ENCODE assay signal across 24 cellular contexts in the genomic region with DNA sequence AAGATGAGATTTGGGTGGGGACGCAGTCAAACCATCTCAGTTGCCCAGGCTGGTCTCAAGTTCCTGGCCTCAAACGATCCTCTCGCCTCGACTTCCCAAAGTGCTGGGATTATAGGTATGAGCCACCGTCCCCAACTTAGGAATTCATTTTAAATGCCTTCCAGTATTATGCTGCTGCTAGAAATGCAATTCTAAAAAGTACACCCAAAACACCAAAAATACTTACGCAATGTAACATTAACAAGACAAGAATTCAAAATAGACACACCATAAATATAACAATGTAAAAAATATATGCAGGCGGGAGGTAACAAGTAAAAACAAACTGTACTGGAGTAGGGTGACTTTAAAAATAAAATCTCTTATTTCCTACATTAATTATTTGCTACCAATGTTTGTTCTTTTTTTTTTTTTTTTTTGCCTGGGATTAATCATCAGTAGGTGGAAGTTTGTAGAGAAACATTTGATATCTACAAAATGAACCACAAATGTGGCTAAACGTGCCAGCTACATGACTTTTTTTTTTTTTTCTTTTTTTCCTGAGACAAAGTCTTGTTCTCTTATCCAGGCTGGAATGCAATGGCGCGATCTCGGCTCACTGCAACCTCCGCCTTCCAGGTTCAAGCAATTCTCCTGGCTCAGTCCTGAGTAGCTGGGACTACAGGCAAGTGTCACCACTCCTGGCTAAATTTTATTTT.
"Had no signal": no experiment of that assay in that cellular context is flagged by ENCODE, and none has a peak within 500 bp of the region (broad histone marks: within the 10 kb centered on the region; RNA-seq: fewer than 3 reads in every experiment).

No MANE protein-coding gene starts in this region.

- H3K4me3 ChIP-seq: breast epithelium had no signal

- H3K4me1 ChIP-seq: breast epithelium had no signal

- DNase-seq: activated CD4-positive, alpha-beta T cell treated with anti-CD3 and anti-CD28 coated beads for 48 hours; activated CD4-positive, alpha-beta T cell treated with anti-CD3 and anti-CD28 coated beads, Interleukin-2, amount 50 U/mL, for 48 hours; activated CD4-positive, CD25-positive, alpha-beta regulatory T cell treated with anti-CD3 and anti-CD28 coated beads, Interleukin-2, amount 50 U/mL, for 72 hours; activated CD8-positive, alpha-beta memory T cell treated with anti-CD3 and anti-CD28 coated beads, Interleukin-2, amount 10 ng/mL, durations not matched to agents 7 days and 5 days; activated effector memory CD4-positive, alpha-beta T cell treated with anti-CD3 and anti-CD28 coated beads, Interleukin-2, amount 50 U/mL, for 16 hours; activated naive CD4-positive, alpha-beta T cell treated with anti-CD3 and anti-CD28 coated beads for 36 hours; activated naive CD8-positive, alpha-beta T cell treated with anti-CD3 and anti-CD28 coated beads for 36 hours; activated T-cell treated with anti-CD3 and anti-CD28 coated beads, Interleukin-2, amount 50 U/mL, for 24 hours; anterior cingulate cortex; central memory CD4-positive, alpha-beta T cell; MM.1S; NCI-H1105; NCI-H1436; NCI-H187; NCI-H2081; NCI-H524; PC-3; SHP77 treated with DMSO at 0.1 percent for 48 hours; T-helper 17 cell; T-helper 9 cell had no signal

- H3K36me3 Mint-ChIP-seq: WTC11 had no signal

- H3K9ac ChIP-seq: KMS-11 had no signal

- H3K4me2 ChIP-seq: KMS-11 had no signal

- H3K9me3 Mint-ChIP-seq: activated naive CD4-positive, alpha-beta T cell treated with anti-CD3 and anti-CD28 coated beads for 36 hours; activated naive CD8-positive, alpha-beta T cell treated with anti-CD3 and anti-CD28 coated beads for 36 hours; activated T-cell treated with anti-CD3 and anti-CD28 coated beads, Interleukin-2, amount 50 U/mL, for 24 hours; IgD-negative memory B cell; WTC11 had no signal

- H3K27ac ChIP-seq: breast epithelium, KMS-11 had no signal

- H3K27me3 ChIP-seq: breast epithelium had no signal

- H3K27me3 Mint-ChIP-seq: activated CD8-positive, alpha-beta memory T cell treated with anti-CD3 and anti-CD28 coated beads, Interleukin-2, amount 10 ng/mL, durations not matched to agents 7 days and 5 days; activated naive CD8-positive, alpha-beta T cell treated with anti-CD3 and anti-CD28 coated beads for 36 hours; activated T-cell treated with anti-CD3 and anti-CD28 coated beads, Interleukin-2, amount 50 U/mL, for 24 hours; IgD-negative memory B cell; T-helper 17 cell had no signal

- H3K9me3 ChIP-seq: breast epithelium had no signal

- ATAC-seq: activated CD8-positive, alpha-beta memory T cell treated with anti-CD3 and anti-CD28 coated beads, Interleukin-2, amount 10 ng/mL, durations not matched to agents 7 days and 5 days; T-helper 17 cell; WTC11 had no signal

- H3K27ac Mint-ChIP-seq: activated CD8-positive, alpha-beta memory T cell treated with anti-CD3 and anti-CD28 coated beads, Interleukin-2, amount 10 ng/mL, durations not matched to agents 7 days and 5 days; activated naive CD4-positive, alpha-beta T cell treated with anti-CD3 and anti-CD28 coated beads for 36 hours; activated naive CD8-positive, alpha-beta T cell treated with anti-CD3 and anti-CD28 coated beads for 36 hours; activated T-cell treated with anti-CD3 and anti-CD28 coated beads, Interleukin-2, amount 50 U/mL, for 24 hours; T-helper 17 cell; WTC11 had no signal

- H3K4me1 Mint-ChIP-seq: activated naive CD8-positive, alpha-beta T cell treated with anti-CD3 and anti-CD28 coated beads for 36 hours; IgD-negative memory B cell; T-helper 17 cell; WTC11 had no signal

- H3K4me3 Mint-ChIP-seq: activated CD8-positive, alpha-beta memory T cell treated with anti-CD3 and anti-CD28 coated beads, Interleukin-2, amount 10 ng/mL, durations not matched to agents 7 days and 5 days; activated naive CD4-positive, alpha-beta T cell treated with anti-CD3 and anti-CD28 coated beads for 36 hours; activated naive CD8-positive, alpha-beta T cell treated with anti-CD3 and anti-CD28 coated beads for 36 hours; activated T-cell treated with anti-CD3 and anti-CD28 coated beads, Interleukin-2, amount 50 U/mL, for 24 hours; IgD-negative memory B cell; T-helper 17 cell; WTC11 had no signal

- H3K36me3 ChIP-seq: breast epithelium had no signal
